ENCODE assay signal across 15 cellular contexts in genomic region chr6:117681321-117681720, GRCh38. TPM values are rescaled to one million over a fixed set of nuclear protein-coding genes. Genes with fewer than 3 reads are reported as not detected.
DNase-seq lines count a peak whose midpoint lies in the region; ATAC-seq and TF ChIP-seq lines count a peak whose summit lies in the region.
"Had no signal": no experiment of that assay in that cellular context is flagged by ENCODE, and none has a peak within 500 bp of the region (broad histone marks: within the 10 kb centered on the region; RNA-seq: fewer than 3 reads in every experiment).

No MANE protein-coding gene starts in this region.

- H4K5ac ChIP-seq in IMR-90 (ENCODE audit: low read depth, low read length) (no peak overlapping the region), mesendoderm (ENCODE audit: low read length) (no peak overlapping the region)

- peaks cover 81% of the 10 kb centered on the region for H3K4me1 Mint-ChIP-seq in activated naive CD8-positive, alpha-beta T cell (ENCODE audit: low read depth)
- H3K4me1 Mint-ChIP-seq in activated naive CD8-positive, alpha-beta T cell treated with anti-CD3 and anti-CD28 coated beads, Interleukin-2, amount 50 U/mL, for 24 hours, result peaks cover 75% of the 10 kb centered on the region
- peaks cover 72% of the 10 kb centered on the region for H3K4me1 Mint-ChIP-seq in stimulated activated effector memory CD8-positive, alpha-beta T cell treated with anti-CD3 and anti-CD28 coated beads, Interleukin-12 subunit alpha, Interleukin-12 subunit beta, amount 100 ng/mL, for 72 hours

- DNase-seq in activated naive CD8-positive, alpha-beta T cell treated with anti-CD3 and anti-CD28 coated beads, Interleukin-2, amount 50 U/mL, for 24 hours, result no peak
- DNase-seq in IMR-90 (no peak), cardiac fibroblast (ENCODE audit: low read depth in 2 of 2) (peak; percentile 23 to 38), pulmonary artery endothelial cell (ENCODE audit: low read depth, low spot score) (peak; percentile 20), GM20000 (ENCODE audit: low spot score) (no peak), mesendoderm (no peak)
- DNase-seq in stimulated activated effector memory CD8-positive, alpha-beta T cell treated with anti-CD3 and anti-CD28 coated beads, Interleukin-12 subunit alpha, Interleukin-12 subunit beta, amount 100 ng/mL, for 72 hours (ENCODE audit: low spot score in 2 of 2), result no peak
- DNase-seq: activated CD4-positive, alpha-beta memory T cell treated with anti-CD3 and anti-CD28 coated beads for 36 hours; midbrain; NCI-H146; NCI-H2227 treated with DMSO at 0.1 percent for 48 hours; retina had no signal

- peaks cover 5% of the 10 kb centered on the region; the same call in 1 of the 2 replicates for H3K9me1 ChIP-seq in IMR-90 (ENCODE audit: insufficient read depth, low read length)

- WGBS in IMR-90 (ENCODE audit: extremely low coverage in 2 of 2, insufficient read length in 1 of 2), 2 experiments, result no CpG with 5 or more reads among the region's 2 CpGs
- no CpG with 5 or more reads among the region's 2 CpGs for WGBS in mesendoderm (ENCODE audit: extremely low coverage, insufficient coverage, low lambda C conversion rate)

- H3K23ac ChIP-seq in IMR-90 (ENCODE audit: low read depth, low read length) (no peak overlapping the region), mesendoderm (ENCODE audit: low read length) (no peak overlapping the region)

- H3K9ac ChIP-seq in IMR-90 (ENCODE audit: low read depth, low read length) (no peak overlapping the region), mesendoderm (ENCODE audit: low read length) (no peak overlapping the region)

- H3K4me1 ChIP-seq in IMR-90 (ENCODE audit: control insufficient read depth, insufficient read depth, low read length) (peaks cover 8% of the 10 kb centered on the region; the same call in 1 of the 2 replicates), mesendoderm (ENCODE audit: control insufficient read depth, low read depth, low read length) (peaks cover 5% of the 10 kb centered on the region)

- H3K36me3 ChIP-seq in IMR-90 (ENCODE audit: control insufficient read depth, insufficient read depth, low read length) (no peaks in the 10 kb centered on the region; the same call in 1 of the 2 replicates), mesendoderm (ENCODE audit: control insufficient read depth, insufficient read depth, low read length) (no peaks in the 10 kb centered on the region)
- H3K36me3 ChIP-seq: neutrophil had no signal

- H4K8ac ChIP-seq in IMR-90 (ENCODE audit: low read depth in 2 of 2, low read length in 2 of 2) (no peak overlapping the region), mesendoderm (ENCODE audit: low read depth, low read length) (no peak overlapping the region)

- H3K4ac ChIP-seq in IMR-90 (ENCODE audit: low read depth, low read length) (no peak overlapping the region), mesendoderm (ENCODE audit: low read depth, low read length) (no peak overlapping the region)

- H3K9me3 ChIP-seq in IMR-90 (ENCODE audit: control insufficient read depth, insufficient read depth, low read length), result no peaks in the 10 kb centered on the region
- H3K9me3 ChIP-seq: neutrophil had no signal

- no peak overlapping the region for H2BK20ac ChIP-seq in IMR-90 (ENCODE audit: low read depth, low read length)

- no peak overlapping the region for H2AK9ac ChIP-seq in IMR-90 (replicated peaks; ENCODE audit: low read depth, low read length, poor library complexity)

- no peaks in the 10 kb centered on the region for H3K27me3 Mint-ChIP-seq in activated naive CD8-positive, alpha-beta T cell
- no peaks in the 10 kb centered on the region for H3K27me3 Mint-ChIP-seq in activated naive CD8-positive, alpha-beta T cell treated with anti-CD3 and anti-CD28 coated beads, Interleukin-2, amount 50 U/mL, for 24 hours
- H3K27me3 Mint-ChIP-seq: activated CD4-positive, alpha-beta memory T cell treated with anti-CD3 and anti-CD28 coated beads for 36 hours had no signal

- H3K79me1 ChIP-seq in IMR-90 (ENCODE audit: low read depth in 1 of 2, low read length in 2 of 2), result peaks cover 7 to 51% of the 10 kb centered on the region in 2 experiments; a peak in 3 of 4 replicates
- H3K79me1 ChIP-seq in mesendoderm (ENCODE audit: low read length), result peaks cover 10% of the 10 kb centered on the region

- no peak for ATAC-seq in activated naive CD8-positive, alpha-beta T cell treated with anti-CD3 and anti-CD28 coated beads, Interleukin-2, amount 50 U/mL, for 24 hours
- 0 out of 2 replicates have a peak, but pooled peaks have one; percentile 8 for ATAC-seq in IMR-90 (ENCODE audit: low read depth)
- no peak for ATAC-seq in stimulated activated effector memory CD8-positive, alpha-beta T cell treated with anti-CD3 and anti-CD28 coated beads, Interleukin-12 subunit alpha, Interleukin-12 subunit beta, amount 100 ng/mL, for 72 hours

- no peak overlapping the region for H3K14ac ChIP-seq in IMR-90 (replicated peaks; ENCODE audit: low read depth, low read length)

- H3K9me3 Mint-ChIP-seq in activated naive CD8-positive, alpha-beta T cell (ENCODE audit: low read depth), result no peaks in the 10 kb centered on the region
- H3K9me3 Mint-ChIP-seq in activated naive CD8-positive, alpha-beta T cell treated with anti-CD3 and anti-CD28 coated beads, Interleukin-2, amount 50 U/mL, for 24 hours, result no peaks in the 10 kb centered on the region
- no peaks in the 10 kb centered on the region for H3K9me3 Mint-ChIP-seq in stimulated activated effector memory CD8-positive, alpha-beta T cell treated with anti-CD3 and anti-CD28 coated beads, Interleukin-12 subunit alpha, Interleukin-12 subunit beta, amount 100 ng/mL, for 72 hours
- H3K9me3 Mint-ChIP-seq: activated CD4-positive, alpha-beta memory T cell treated with anti-CD3 and anti-CD28 coated beads for 36 hours had no signal

- CTCF ChIA-PET in IMR-90 (lab: Yijun Ruan, JAX), result no interaction called here

- H3K4me3 ChIP-seq in IMR-90 (ENCODE audit: insufficient read depth, low read depth, low read length) (no peak overlapping the region), cardiac fibroblast (replicated peaks in 1 of 2; ENCODE audit: low read depth in 2 of 2, low read length in 2 of 2) (no peak overlapping the region), mesendoderm (ENCODE audit: low read length) (no peak overlapping the region)

- H2AFZ ChIP-seq in IMR-90 (replicated peaks; ENCODE audit: low read length, poor library complexity), result no peak overlapping the region

- no peak for TF ChIP-seq CTCF in IMR-90 (conservative IDR thresholded peaks at IDR 0.05; ENCODE audit: low read depth, low read length)
- no peak for TF ChIP-seq CTCF in cardiac fibroblast (IDR thresholded peaks at IDR 0.05; ENCODE audit: low read depth, low read length)
- TF ChIP-seq CTCF in GM20000 (IDR thresholded peaks at IDR 0.05; ENCODE audit: extremely low read depth, missing control alignments), result no peak

- no peak overlapping the region for H2BK120ac ChIP-seq in IMR-90 (ENCODE audit: low read depth, low read length)
- no peak overlapping the region for H2BK120ac ChIP-seq in mesendoderm (ENCODE audit: low read depth, low read length)

- H3K4me3 Mint-ChIP-seq in activated naive CD8-positive, alpha-beta T cell, result peak overlapping the region; percentile 50
- H3K4me3 Mint-ChIP-seq in activated naive CD8-positive, alpha-beta T cell treated with anti-CD3 and anti-CD28 coated beads, Interleukin-2, amount 50 U/mL, for 24 hours, result no peak overlapping the region
- no peak overlapping the region for H3K4me3 Mint-ChIP-seq in stimulated activated effector memory CD8-positive, alpha-beta T cell treated with anti-CD3 and anti-CD28 coated beads, Interleukin-12 subunit alpha, Interleukin-12 subunit beta, amount 100 ng/mL, for 72 hours
- H3K4me3 Mint-ChIP-seq: activated CD4-positive, alpha-beta memory T cell treated with anti-CD3 and anti-CD28 coated beads for 36 hours had no signal

- H3K27ac Mint-ChIP-seq in activated naive CD8-positive, alpha-beta T cell, result peak overlapping the region; percentile 51
- H3K27ac Mint-ChIP-seq in activated naive CD8-positive, alpha-beta T cell treated with anti-CD3 and anti-CD28 coated beads, Interleukin-2, amount 50 U/mL, for 24 hours, result no peak overlapping the region
- no peak overlapping the region for H3K27ac Mint-ChIP-seq in stimulated activated effector memory CD8-positive, alpha-beta T cell treated with anti-CD3 and anti-CD28 coated beads, Interleukin-12 subunit alpha, Interleukin-12 subunit beta, amount 100 ng/mL, for 72 hours

- H3K18ac ChIP-seq in IMR-90 (ENCODE audit: low read depth, low read length) (no peak overlapping the region), mesendoderm (ENCODE audit: low read length) (no peak overlapping the region)

- no peak overlapping the region for H3K27ac ChIP-seq in IMR-90 (ENCODE audit: insufficient read depth, low read length)
- no peak overlapping the region for H3K27ac ChIP-seq in mesendoderm (ENCODE audit: low read depth, low read length)
- H3K27ac ChIP-seq: neutrophil, RWPE1 had no signal

- POLR2A ChIA-PET in IMR-90 (lab: Charles Lee; ENCODE audit: unreplicated experiment), result no interaction called here

- no peak overlapping the region for H2BK15ac ChIP-seq in IMR-90 (ENCODE audit: low read depth, low read length)
- no peak overlapping the region for H2BK15ac ChIP-seq in mesendoderm (replicated peaks; ENCODE audit: low read depth)

- no TSS peak for BruUV-seq in IMR-90 (replicated peaks; lab: Mats Ljungman, UMichigan)

- H3K27me3 ChIP-seq in IMR-90 (ENCODE audit: control insufficient read depth, insufficient read depth, low read length) (no peaks in the 10 kb centered on the region), mesendoderm (ENCODE audit: insufficient read depth, low read length, poor library complexity) (no peaks in the 10 kb centered on the region)
- H3K27me3 ChIP-seq: neutrophil had no signal

- H4K20me1 ChIP-seq in IMR-90 (ENCODE audit: insufficient read depth, low read length), result peaks cover 67% of the 10 kb centered on the region

- in situ Hi-C loops in IMR-90 (cut with MboI; ENCODE audit: low sequenced_read_pairs), result no loop called here

- peaks cover 76% of the 10 kb centered on the region for H3K79me2 ChIP-seq in mesendoderm (ENCODE audit: control insufficient read depth, insufficient read depth, low read length)

- H3K4me2 ChIP-seq in IMR-90 (ENCODE audit: low read depth, low read length) (0 out of 2 replicates have a peak overlapping the region, but pooled peaks have one; percentile 33), mesendoderm (ENCODE audit: low read length) (no peak overlapping the region)

- H2AK5ac ChIP-seq in IMR-90 (ENCODE audit: low read depth, low read length), result no peak overlapping the region
- H2AK5ac ChIP-seq in mesendoderm (ENCODE audit: low read length), result no peak overlapping the region

- H4K91ac ChIP-seq in IMR-90 (ENCODE audit: insufficient read depth, low read depth, low read length), result no peak overlapping the region

- H2BK5ac ChIP-seq in IMR-90 (ENCODE audit: low read depth, low read length, poor library complexity, severe bottlenecking) (no peak overlapping the region), mesendoderm (ENCODE audit: low read length) (no peak overlapping the region)

- H3K56ac ChIP-seq in IMR-90 (ENCODE audit: extremely low read depth, insufficient read depth, low read length) (no peak overlapping the region), mesendoderm (ENCODE audit: low read length) (no peak overlapping the region)

- TF ChIP-seq RAD21 in IMR-90 (IDR thresholded peaks at IDR 0.05; ENCODE audit: low read length), result no peak

- TF ChIP-seq POLR2A in IMR-90 (IDR thresholded peaks at IDR 0.05; ENCODE audit: low read depth, low read length), result no peak

- dilution Hi-C loops in IMR-90 (cut with HindIII; ENCODE audit: low sequenced_read_pairs, unreplicated experiment), result no loop called here

- intact Hi-C loops in IMR-90 (cut with micrococcal nuclease), result no loop called here

- H3K36me3 Mint-ChIP-seq in activated naive CD8-positive, alpha-beta T cell, result peaks cover 30% of the 10 kb centered on the region
- peaks cover 47% of the 10 kb centered on the region for H3K36me3 Mint-ChIP-seq in activated naive CD8-positive, alpha-beta T cell treated with anti-CD3 and anti-CD28 coated beads, Interleukin-2, amount 50 U/mL, for 24 hours (ENCODE audit: low read depth)
- peaks cover 35% of the 10 kb centered on the region for H3K36me3 Mint-ChIP-seq in stimulated activated effector memory CD8-positive, alpha-beta T cell treated with anti-CD3 and anti-CD28 coated beads, Interleukin-12 subunit alpha, Interleukin-12 subunit beta, amount 100 ng/mL, for 72 hours

RNA-seq across cellular contexts. Expression of gene NUS1, which starts 6.1 kb away (rescaled TPM):
- total RNA-seq in IMR-90 (2012; rRNA removed) (11.8 and 26.1 TPM in 2 replicates), pulmonary artery endothelial cell (20.2 and 21.4 TPM in 2 replicates)
- 14.4 and 19.6 TPM in 2 replicates for polyA plus RNA-seq in IMR-90 (2012; rRNA removed)
- polyA plus RNA-seq in IMR-90 (2012; cell fraction: cytosol; rRNA removed), result 3.9 and 5.0 TPM in 2 replicates
- 1.5 and 6.7 TPM in 2 replicates for polyA plus RNA-seq in IMR-90 (2012; cell fraction: nucleus; rRNA removed; ENCODE audit: low replicate concordance)
- 53.2 TPM for polyA plus RNA-seq in mesendoderm (2013, experiment 1 of 2)
- polyA plus RNA-seq in mesendoderm (2013, experiment 2 of 2), result 52.3 TPM

Comparison
In these comparisons a context has a peak if more than half of its experiments do, and no peak if none do; other contexts are left out.
1. DNase-seq: peak in cardiac fibroblast (2 of 2) and pulmonary artery endothelial cell (single experiment); none in activated naive CD8-positive, alpha-beta T cell treated with anti-CD3 and anti-CD28 coated beads, Interleukin-2, amount 50 U/mL, for 24 hours (single experiment), IMR-90 (single experiment), stimulated activated effector memory CD8-positive, alpha-beta T cell treated with anti-CD3 and anti-CD28 coated beads, Interleukin-12 subunit alpha, Interleukin-12 subunit beta, amount 100 ng/mL, for 72 hours (0 of 2), GM20000 (single experiment) and mesendoderm (single experiment).